In the genomic region with DNA sequence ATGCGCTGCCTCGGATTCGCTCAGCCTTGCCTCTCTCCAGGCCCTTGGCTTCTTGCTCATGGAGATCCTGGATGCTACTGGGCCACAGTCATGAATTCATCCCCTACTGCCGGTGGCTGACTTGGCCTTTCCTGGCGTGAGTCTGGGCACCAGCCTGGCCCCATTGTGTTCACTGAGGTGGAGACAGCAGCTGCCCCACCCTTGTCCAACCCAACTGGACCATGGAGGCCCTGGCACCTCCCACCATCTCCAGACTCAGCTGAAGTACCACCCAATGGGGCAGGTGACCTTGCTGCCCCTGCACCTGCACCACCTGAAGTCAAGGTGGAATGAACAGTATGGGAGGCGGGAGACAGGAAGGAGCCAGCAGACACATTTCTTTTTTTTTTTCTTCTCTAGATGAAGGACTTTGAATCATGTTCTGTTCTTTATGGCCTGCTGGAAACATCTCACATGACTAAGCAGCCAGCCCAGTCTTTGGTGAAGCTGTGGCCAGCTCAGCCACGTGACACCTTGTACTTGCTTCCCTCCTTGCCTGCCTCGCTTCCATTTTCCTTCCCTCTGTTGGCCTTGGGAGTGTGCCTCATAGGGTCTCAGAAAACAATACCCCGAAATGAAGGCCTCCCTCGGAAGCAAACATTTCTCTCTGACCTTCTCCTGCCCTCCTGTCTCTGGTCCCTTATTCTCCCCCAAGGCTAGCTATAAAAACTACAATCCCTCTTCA, we compare ENCODE assay signal across 1 cellular context.
TF ChIP-seq lines count a peak whose summit lies in the region.

No MANE protein-coding gene starts in this region.

TF ChIP-seq in K562, 482 proteins besides CTCF, POLR2A, EP300 and RAD21 (continued from another document and continues in another):
- TF ChIP-seq, protein P1, sequence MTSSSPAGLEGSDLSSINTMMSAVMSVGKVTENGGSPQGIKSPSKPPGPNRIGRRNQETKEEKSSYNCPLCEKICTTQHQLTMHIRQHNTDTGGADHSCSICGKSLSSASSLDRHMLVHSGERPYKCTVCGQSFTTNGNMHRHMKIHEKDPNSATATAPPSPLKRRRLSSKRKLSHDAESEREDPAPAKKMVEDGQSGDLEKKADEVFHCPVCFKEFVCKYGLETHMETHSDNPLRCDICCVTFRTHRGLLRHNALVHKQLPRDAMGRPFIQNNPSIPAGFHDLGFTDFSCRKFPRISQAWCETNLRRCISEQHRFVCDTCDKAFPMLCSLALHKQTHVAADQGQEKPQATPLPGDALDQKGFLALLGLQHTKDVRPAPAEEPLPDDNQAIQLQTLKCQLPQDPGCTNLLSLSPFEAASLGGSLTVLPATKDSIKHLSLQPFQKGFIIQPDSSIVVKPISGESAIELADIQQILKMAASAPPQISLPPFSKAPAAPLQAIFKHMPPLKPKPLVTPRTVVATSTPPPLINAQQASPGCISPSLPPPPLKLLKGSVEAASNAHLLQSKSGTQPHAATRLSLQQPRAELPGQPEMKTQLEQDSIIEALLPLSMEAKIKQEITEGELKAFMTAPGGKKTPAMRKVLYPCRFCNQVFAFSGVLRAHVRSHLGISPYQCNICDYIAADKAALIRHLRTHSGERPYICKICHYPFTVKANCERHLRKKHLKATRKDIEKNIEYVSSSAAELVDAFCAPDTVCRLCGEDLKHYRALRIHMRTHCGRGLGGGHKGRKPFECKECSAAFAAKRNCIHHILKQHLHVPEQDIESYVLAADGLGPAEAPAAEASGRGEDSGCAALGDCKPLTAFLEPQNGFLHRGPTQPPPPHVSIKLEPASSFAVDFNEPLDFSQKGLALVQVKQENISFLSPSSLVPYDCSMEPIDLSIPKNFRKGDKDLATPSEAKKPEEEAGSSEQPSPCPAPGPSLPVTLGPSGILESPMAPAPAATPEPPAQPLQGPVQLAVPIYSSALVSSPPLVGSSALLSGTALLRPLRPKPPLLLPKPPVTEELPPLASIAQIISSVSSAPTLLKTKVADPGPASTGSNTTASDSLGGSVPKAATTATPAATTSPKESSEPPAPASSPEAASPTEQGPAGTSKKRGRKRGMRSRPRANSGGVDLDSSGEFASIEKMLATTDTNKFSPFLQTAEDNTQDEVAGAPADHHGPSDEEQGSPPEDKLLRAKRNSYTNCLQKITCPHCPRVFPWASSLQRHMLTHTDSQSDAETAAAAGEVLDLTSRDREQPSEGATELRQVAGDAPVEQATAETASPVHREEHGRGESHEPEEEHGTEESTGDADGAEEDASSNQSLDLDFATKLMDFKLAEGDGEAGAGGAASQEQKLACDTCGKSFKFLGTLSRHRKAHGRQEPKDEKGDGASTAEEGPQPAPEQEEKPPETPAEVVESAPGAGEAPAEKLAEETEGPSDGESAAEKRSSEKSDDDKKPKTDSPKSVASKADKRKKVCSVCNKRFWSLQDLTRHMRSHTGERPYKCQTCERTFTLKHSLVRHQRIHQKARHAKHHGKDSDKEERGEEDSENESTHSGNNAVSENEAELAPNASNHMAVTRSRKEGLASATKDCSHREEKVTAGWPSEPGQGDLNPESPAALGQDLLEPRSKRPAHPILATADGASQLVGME (CRISPR knock-in tag; IDR thresholded peaks at IDR 0.05), result peak; percentile 93; the same call in 1 of the 2 replicates
- TF ChIP-seq MAFK (IDR thresholded peaks at IDR 0.05; ENCODE audit: low read length) (no peak), POLR3G (IDR thresholded peaks at IDR 0.05; ENCODE audit: extremely low read depth, insufficient read length, insufficient replicate concordance) (no peak), ZZZ3 (IDR thresholded peaks at IDR 0.05) (no peak), SAFB (IDR thresholded peaks at IDR 0.05; ENCODE audit: borderline replicate concordance, low read depth, low read length) (no peak), GABPA (tag; conservative IDR thresholded peaks at IDR 0.05; ENCODE audit: low read depth) (peak; percentile 46; the same call in 1 of the 2 replicates), ZNF143 (CRISPR knock-in tag; IDR thresholded peaks at IDR 0.05) (no peak), RBM22 (IDR thresholded peaks at IDR 0.05; ENCODE audit: low read depth, low read length, poor library complexity, severe bottlenecking) (no peak), FOXA3 (CRISPR knock-in tag; conservative IDR thresholded peaks at IDR 0.05 in 1 of 2, IDR thresholded peaks at IDR 0.05 in 1 of 2) (no peak), GABPB1 (CRISPR knock-in tag; IDR thresholded peaks at IDR 0.05) (no peak), CEBPB (tag; IDR thresholded peaks at IDR 0.05) (no peak), SLC30A9 (CRISPR knock-in tag; IDR thresholded peaks at IDR 0.05) (no peak), ZNF436 (CRISPR knock-in tag; IDR thresholded peaks at IDR 0.05) (no peak), U2AF2 (optimal IDR thresholded peaks at IDR 0.05; ENCODE audit: low read depth, low read length) (no peak), RFX1 (IDR thresholded peaks at IDR 0.05) (no peak), KDM5B (IDR thresholded peaks at IDR 0.05; ENCODE audit: insufficient replicate concordance, low read depth, low read length) (no peak), ZNF133 (CRISPR knock-in tag; IDR thresholded peaks at IDR 0.05) (no peak), HIVEP1 (CRISPR knock-in tag; IDR thresholded peaks at IDR 0.05) (peak; percentile 92), ATF1 (CRISPR knock-in tag; IDR thresholded peaks at IDR 0.05) (no peak), ATF1 (tag; IDR thresholded peaks at IDR 0.05) (no peak), ZNF696 (CRISPR knock-in tag; conservative IDR thresholded peaks at IDR 0.05) (no peak), SP1 (CRISPR knock-in tag; IDR thresholded peaks at IDR 0.05) (no peak), ZNF140 (CRISPR knock-in tag; IDR thresholded peaks at IDR 0.05) (peak; percentile 2; the same call in 1 of the 2 replicates), ZNF668 (CRISPR knock-in tag; IDR thresholded peaks at IDR 0.05) (0 out of 2 replicates have a peak, but pooled peaks have one; percentile 35), HEY1 (CRISPR knock-in tag; IDR thresholded peaks at IDR 0.05; ENCODE audit: borderline replicate concordance) (0 out of 2 replicates have a peak, but pooled peaks have one; percentile 54), ZNF77 (CRISPR knock-in tag; IDR thresholded peaks at IDR 0.05) (no peak), SETDB1 (IDR thresholded peaks at IDR 0.05; ENCODE audit: low read length) (no peak), MTA3 (IDR thresholded peaks at IDR 0.05; ENCODE audit: borderline replicate concordance) (no peak), ZNF764 (CRISPR knock-in tag; IDR thresholded peaks at IDR 0.05; ENCODE audit: low read depth) (no peak), CBX1 (IDR thresholded peaks at IDR 0.05; ENCODE audit: low read depth) (no peak), MED1 (CRISPR knock-in tag; IDR thresholded peaks at IDR 0.05; ENCODE audit: borderline replicate concordance) (no peak), ZBTB8A (IDR thresholded peaks at IDR 0.05; ENCODE audit: partially characterized antibody) (no peak)
- TF ChIP-seq, protein P2, sequence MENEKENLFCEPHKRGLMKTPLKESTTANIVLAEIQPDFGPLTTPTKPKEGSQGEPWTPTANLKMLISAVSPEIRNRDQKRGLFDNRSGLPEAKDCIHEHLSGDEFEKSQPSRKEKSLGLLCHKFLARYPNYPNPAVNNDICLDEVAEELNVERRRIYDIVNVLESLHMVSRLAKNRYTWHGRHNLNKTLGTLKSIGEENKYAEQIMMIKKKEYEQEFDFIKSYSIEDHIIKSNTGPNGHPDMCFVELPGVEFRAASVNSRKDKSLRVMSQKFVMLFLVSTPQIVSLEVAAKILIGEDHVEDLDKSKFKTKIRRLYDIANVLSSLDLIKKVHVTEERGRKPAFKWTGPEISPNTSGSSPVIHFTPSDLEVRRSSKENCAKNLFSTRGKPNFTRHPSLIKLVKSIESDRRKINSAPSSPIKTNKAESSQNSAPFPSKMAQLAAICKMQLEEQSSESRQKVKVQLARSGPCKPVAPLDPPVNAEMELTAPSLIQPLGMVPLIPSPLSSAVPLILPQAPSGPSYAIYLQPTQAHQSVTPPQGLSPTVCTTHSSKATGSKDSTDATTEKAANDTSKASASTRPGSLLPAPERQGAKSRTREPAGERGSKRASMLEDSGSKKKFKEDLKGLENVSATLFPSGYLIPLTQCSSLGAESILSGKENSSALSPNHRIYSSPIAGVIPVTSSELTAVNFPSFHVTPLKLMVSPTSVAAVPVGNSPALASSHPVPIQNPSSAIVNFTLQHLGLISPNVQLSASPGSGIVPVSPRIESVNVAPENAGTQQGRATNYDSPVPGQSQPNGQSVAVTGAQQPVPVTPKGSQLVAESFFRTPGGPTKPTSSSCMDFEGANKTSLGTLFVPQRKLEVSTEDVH (IDR thresholded peaks at IDR 0.05; ENCODE audit: low read depth, partially characterized antibody), result no peak
- TF ChIP-seq, protein P3, sequence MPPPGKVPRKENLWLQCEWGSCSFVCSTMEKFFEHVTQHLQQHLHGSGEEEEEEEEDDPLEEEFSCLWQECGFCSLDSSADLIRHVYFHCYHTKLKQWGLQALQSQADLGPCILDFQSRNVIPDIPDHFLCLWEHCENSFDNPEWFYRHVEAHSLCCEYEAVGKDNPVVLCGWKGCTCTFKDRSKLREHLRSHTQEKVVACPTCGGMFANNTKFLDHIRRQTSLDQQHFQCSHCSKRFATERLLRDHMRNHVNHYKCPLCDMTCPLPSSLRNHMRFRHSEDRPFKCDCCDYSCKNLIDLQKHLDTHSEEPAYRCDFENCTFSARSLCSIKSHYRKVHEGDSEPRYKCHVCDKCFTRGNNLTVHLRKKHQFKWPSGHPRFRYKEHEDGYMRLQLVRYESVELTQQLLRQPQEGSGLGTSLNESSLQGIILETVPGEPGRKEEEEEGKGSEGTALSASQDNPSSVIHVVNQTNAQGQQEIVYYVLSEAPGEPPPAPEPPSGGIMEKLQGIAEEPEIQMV (tag; conservative IDR thresholded peaks at IDR 0.05; ENCODE audit: low read depth), result peak; percentile 74; the same call in 1 of the 2 replicates
- TF ChIP-seq, protein P4, sequence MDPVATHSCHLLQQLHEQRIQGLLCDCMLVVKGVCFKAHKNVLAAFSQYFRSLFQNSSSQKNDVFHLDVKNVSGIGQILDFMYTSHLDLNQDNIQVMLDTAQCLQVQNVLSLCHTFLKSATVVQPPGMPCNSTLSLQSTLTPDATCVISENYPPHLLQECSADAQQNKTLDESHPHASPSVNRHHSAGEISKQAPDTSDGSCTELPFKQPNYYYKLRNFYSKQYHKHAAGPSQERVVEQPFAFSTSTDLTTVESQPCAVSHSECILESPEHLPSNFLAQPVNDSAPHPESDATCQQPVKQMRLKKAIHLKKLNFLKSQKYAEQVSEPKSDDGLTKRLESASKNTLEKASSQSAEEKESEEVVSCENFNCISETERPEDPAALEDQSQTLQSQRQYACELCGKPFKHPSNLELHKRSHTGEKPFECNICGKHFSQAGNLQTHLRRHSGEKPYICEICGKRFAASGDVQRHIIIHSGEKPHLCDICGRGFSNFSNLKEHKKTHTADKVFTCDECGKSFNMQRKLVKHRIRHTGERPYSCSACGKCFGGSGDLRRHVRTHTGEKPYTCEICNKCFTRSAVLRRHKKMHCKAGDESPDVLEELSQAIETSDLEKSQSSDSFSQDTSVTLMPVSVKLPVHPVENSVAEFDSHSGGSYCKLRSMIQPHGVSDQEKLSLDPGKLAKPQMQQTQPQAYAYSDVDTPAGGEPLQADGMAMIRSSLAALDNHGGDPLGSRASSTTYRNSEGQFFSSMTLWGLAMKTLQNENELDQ (CRISPR knock-in tag; IDR thresholded peaks at IDR 0.05; ENCODE audit: borderline replicate concordance), result no peak
- TF ChIP-seq, protein P5, sequence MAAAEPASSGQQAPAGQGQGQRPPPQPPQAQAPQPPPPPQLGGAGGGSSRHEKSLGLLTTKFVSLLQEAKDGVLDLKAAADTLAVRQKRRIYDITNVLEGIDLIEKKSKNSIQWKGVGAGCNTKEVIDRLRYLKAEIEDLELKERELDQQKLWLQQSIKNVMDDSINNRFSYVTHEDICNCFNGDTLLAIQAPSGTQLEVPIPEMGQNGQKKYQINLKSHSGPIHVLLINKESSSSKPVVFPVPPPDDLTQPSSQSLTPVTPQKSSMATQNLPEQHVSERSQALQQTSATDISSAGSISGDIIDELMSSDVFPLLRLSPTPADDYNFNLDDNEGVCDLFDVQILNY (CRISPR knock-in tag; IDR thresholded peaks at IDR 0.05), result no peak
- TF ChIP-seq, protein P6, sequence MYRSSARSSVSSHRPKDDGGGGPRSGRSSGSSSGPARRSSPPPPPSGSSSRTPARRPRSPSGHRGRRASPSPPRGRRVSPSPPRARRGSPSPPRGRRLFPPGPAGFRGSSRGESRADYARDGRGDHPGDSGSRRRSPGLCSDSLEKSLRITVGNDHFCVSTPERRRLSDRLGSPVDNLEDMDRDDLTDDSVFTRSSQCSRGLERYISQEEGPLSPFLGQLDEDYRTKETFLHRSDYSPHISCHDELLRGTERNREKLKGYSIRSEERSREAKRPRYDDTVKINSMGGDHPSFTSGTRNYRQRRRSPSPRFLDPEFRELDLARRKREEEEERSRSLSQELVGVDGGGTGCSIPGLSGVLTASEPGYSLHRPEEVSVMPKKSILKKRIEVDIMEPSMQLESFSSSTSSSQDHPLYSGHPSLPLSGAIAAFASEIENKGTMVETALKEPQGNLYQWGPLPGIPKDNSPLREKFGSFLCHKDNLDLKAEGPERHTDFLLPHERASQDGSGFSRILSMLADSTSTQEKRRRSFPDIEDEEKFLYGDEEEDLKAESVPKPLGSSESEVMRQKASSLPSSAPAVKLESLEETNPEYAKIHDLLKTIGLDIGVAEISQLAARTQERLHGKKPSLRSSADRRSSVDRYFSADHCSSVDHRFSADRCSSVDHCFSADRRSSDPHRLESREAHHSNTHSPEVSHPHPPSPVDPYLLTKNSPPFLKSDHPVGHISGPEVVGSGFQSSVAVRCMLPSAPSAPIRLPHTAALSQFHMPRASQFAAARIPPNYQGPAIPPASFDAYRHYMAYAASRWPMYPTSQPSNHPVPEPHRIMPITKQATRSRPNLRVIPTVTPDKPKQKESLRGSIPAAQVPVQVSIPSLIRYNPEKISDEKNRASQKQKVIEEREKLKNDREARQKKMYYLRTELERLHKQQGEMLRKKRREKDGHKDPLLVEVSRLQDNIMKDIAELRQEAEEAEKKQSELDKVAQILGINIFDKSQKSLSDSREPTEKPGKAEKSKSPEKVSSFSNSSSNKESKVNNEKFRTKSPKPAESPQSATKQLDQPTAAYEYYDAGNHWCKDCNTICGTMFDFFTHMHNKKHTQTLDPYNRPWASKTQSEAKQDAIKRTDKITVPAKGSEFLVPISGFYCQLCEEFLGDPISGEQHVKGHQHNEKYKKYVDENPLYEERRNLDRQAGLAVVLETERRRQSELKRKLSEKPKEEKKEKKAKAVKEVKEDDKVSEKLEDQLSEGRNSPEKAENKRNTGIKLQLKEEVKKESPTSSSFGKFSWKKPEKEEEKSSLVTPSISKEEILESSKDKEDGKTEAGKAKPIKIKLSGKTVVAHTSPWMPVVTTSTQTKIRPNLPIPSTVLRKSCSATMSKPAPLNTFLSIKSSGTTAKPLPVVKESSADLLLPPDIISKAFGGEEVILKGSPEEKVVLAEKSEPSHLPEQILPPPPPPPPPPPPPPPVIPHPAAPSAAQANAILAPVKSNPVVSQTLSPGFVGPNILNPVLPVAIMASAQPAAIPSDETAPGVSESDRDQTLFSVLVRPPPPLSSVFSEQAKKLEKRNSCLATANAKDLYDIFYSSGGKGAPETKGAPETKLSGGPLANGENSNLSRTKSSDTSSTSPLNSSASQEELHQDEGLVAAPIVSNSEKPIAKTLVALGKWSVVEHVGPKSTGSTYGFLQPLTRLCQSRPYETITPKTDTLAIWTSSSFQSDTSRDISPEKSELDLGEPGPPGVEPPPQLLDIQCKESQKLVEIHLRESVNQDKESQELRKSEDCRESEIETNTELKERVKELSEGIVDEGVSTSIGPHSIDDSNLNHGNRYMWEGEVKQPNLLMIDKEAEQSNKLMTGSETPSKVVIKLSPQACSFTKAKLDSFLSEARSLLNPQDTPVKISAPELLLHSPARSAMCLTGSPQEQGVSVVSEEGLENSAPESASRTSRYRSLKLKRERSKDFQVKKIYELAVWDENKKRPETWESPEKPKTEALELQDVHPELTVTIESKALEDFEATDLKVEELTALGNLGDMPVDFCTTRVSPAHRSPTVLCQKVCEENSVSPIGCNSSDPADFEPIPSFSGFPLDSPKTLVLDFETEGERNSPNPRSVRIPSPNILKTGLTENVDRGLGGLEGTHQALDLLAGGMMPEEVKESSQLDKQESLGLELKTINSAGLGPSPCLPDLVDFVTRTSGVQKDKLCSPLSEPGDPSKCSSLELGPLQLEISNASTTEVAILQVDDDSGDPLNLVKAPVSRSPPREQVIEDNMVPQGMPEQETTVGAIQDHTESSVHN (IDR thresholded peaks at IDR 0.05; ENCODE audit: borderline replicate concordance in 1 of 2, low read depth in 1 of 2), result no peak
